In genomic region chr11:84800755-84801346, GRCh38 we compare ENCODE assay signal across 9 cellular contexts.
DNase-seq lines count a peak whose midpoint lies in the region; ATAC-seq and TF ChIP-seq lines count a peak whose summit lies in the region.
"Had no signal": no experiment of that assay in that cellular context is flagged by ENCODE, and none has a peak within 500 bp of the region (broad histone marks: within the 10 kb centered on the region; RNA-seq: fewer than 3 reads in every experiment).

No MANE protein-coding gene starts in this region.

- RAD21 ChIA-PET in HCT116 (lab: Charles Lee; ENCODE audit: low non-redundant PET in 1 of 2, low total read pairs in 2 of 2, uncharacterized antibody in 2 of 2, unreplicated experiment in 2 of 2): no interaction called here

- peak; percentile 48 for TF ChIP-seq RAD21 in HCT116 (IDR thresholded peaks at IDR 0.05; ENCODE audit: low read depth)

- H4K20me1 ChIP-seq in HCT116 (ENCODE audit: insufficient read depth): no peaks in the 10 kb centered on the region

- H3K4me3 ChIP-seq in AG04449 (ENCODE audit: low read depth, low read length) (no peak overlapping the region), HCT116 (replicated peaks in 1 of 2; ENCODE audit: low read depth in 1 of 2, low read length in 2 of 2) (no peak overlapping the region)

- DNase-seq in AG04449 (ENCODE audit: low read depth, low spot score): peak; percentile 19
- peak; percentile 12 for DNase-seq in HCT116 (ENCODE audit: low read depth, low spot score)
- peak; percentile 57 for DNase-seq in iris pigment epithelial cell (ENCODE audit: low read depth)
- DNase-seq in GM19238 (ENCODE audit: insufficient read length, low spot score): no peak
- no peak for DNase-seq in stimulated activated CD4-positive, alpha-beta T cell treated with anti-CD3 and anti-CD28 coated beads, Interleukin-4, amount 100 ng/mL, for 1 hour
- DNase-seq: NCI-H510A had no signal

- CTCF ChIA-PET in AG04449 (lab: Yijun Ruan, JAX) (interaction anchor here (0.8 to 8.1 kb wide), 4 partner anchors 17 to 789 kb away, joined by 3 to 57 read pairs (median 9); no protein-coding TSS in a partner anchor), HCT116 (lab: Charles Lee) (no interaction called here)

- POLR2A ChIA-PET in AG04449 (lab: Yijun Ruan, JAX) (no interaction called here), HCT116 (lab: Charles Lee) (no interaction called here)

- H3K27ac ChIP-seq in HCT116 (ENCODE audit: low read depth, low read length): no peak overlapping the region

- H3K79me2 ChIP-seq in HCT116 (ENCODE audit: insufficient read depth, low read length): no peaks in the 10 kb centered on the region

- TF ChIP-seq POLR2A in HCT116 (IDR thresholded peaks at IDR 0.05; ENCODE audit: borderline replicate concordance, extremely low read depth, insufficient read depth, insufficient read length): no peak

- no peaks in the 10 kb centered on the region; the same call in 1 of the 2 replicates for H3K27me3 ChIP-seq in HCT116 (ENCODE audit: insufficient read depth, low read length)

- no peak overlapping the region for H3K4me2 ChIP-seq in HCT116 (ENCODE audit: low read length)

- ATAC-seq in HCT116 (no peak), SK-N-SH treated with all-trans-retinoic acid at 6 μM for 48 hours (peak; percentile 67), HG02759 (IDR thresholded peaks at IDR 0.05; ENCODE audit: unreplicated experiment) (no peak), HG03571 (IDR thresholded peaks at IDR 0.05; ENCODE audit: unreplicated experiment) (no peak)

- no peak overlapping the region for H2AFZ ChIP-seq in HCT116 (ENCODE audit: low read depth, low read length, poor library complexity, severe bottlenecking)

- no peaks in the 10 kb centered on the region for H3K9me3 ChIP-seq in HCT116 (ENCODE audit: control insufficient read depth in 1 of 2, insufficient read depth in 1 of 2, low read depth in 1 of 2, low read length in 2 of 2)

- no peaks in the 10 kb centered on the region for H3K36me3 ChIP-seq in HCT116 (ENCODE audit: control insufficient read depth in 1 of 2, insufficient read depth in 2 of 2, low read length in 2 of 2)

- no peak overlapping the region for H3K9ac ChIP-seq in HCT116 (ENCODE audit: low read length)

- BruUV-seq in HCT116 (replicated peaks; lab: Mats Ljungman, UMichigan): no TSS peak

- no peaks in the 10 kb centered on the region for H3K9me2 ChIP-seq in HCT116 (ENCODE audit: insufficient read depth)

- intact Hi-C loops in HCT116 (cut with micrococcal nuclease): loop anchor here (5.0 kb wide), 1 partner anchor 786 kb away; no protein-coding TSS in a partner anchor

- H3K4me1 ChIP-seq in HCT116 (ENCODE audit: control insufficient read depth in 1 of 2, insufficient read depth in 2 of 2, low read length in 2 of 2): no peaks in the 10 kb centered on the region

- TF ChIP-seq CTCF in AG04449 (IDR thresholded peaks at IDR 0.05; ENCODE audit: insufficient read depth, low read length, missing control alignments): peak; percentile 31
- TF ChIP-seq CTCF in HCT116 (IDR thresholded peaks at IDR 0.05 in 2 of 3, conservative IDR thresholded peaks at IDR 0.05 in 1 of 3; ENCODE audit: borderline replicate concordance in 1 of 3, insufficient read depth in 1 of 3, low read depth in 2 of 3, low read length in 2 of 3): peak; percentile 13 to 44 (median 22); a peak in 3 of 6 replicates

TF ChIP-seq in HCT116, 20 proteins besides CTCF, POLR2A, EP300 and RAD21 (continues in another document):
- no peak for TF ChIP-seq SRF (IDR thresholded peaks at IDR 0.05; ENCODE audit: low read depth)
- no peak for TF ChIP-seq SP1 (IDR thresholded peaks at IDR 0.05; ENCODE audit: low read depth)
- no peak for TF ChIP-seq SIN3A (IDR thresholded peaks at IDR 0.05; ENCODE audit: low read depth)
- TF ChIP-seq ATF3 (IDR thresholded peaks at IDR 0.05): no peak
- TF ChIP-seq REST (IDR thresholded peaks at IDR 0.05; ENCODE audit: low read depth): no peak
- TF ChIP-seq MAX (IDR thresholded peaks at IDR 0.05): no peak
- TF ChIP-seq EGR1 (IDR thresholded peaks at IDR 0.05; ENCODE audit: low read depth): no peak
- TF ChIP-seq EZH2 (IDR thresholded peaks at IDR 0.05): no peak

TF ChIP-seq in SK-N-SH treated with all-trans-retinoic acid at 6 μM for 48 hours, 23 proteins besides CTCF, POLR2A, EP300 and RAD21:
- TF ChIP-seq PPARA (CRISPR knock-in tag; IDR thresholded peaks at IDR 0.05; ENCODE audit: borderline replicate concordance) (no peak), BACH2 (CRISPR knock-in tag; IDR thresholded peaks at IDR 0.05; ENCODE audit: borderline replicate concordance) (no peak), POU6F1 (CRISPR knock-in tag; IDR thresholded peaks at IDR 0.05; ENCODE audit: borderline replicate concordance, low read depth) (no peak)

Comparison
In these comparisons a context has a peak if more than half of its experiments do, and no peak if none do; other contexts are left out.
1. DNase-seq: peak in AG04449 (single experiment), HCT116 (single experiment) and iris pigment epithelial cell (single experiment); none in GM19238 (single experiment) and stimulated activated CD4-positive, alpha-beta T cell treated with anti-CD3 and anti-CD28 coated beads, Interleukin-4, amount 100 ng/mL, for 1 hour (single experiment).